17 cellular contexts compared by ENCODE assay signal in genomic region chr4:55157559-55158277, GRCh38. TPM values are rescaled to one million over a fixed set of nuclear protein-coding genes. Genes with fewer than 3 reads are reported as not detected.
DNase-seq lines count a peak whose midpoint lies in the region; ATAC-seq, FAIRE-seq and TF ChIP-seq lines count a peak whose summit lies in the region.
"Had no signal": no experiment of that assay in that cellular context is flagged by ENCODE, and none has a peak within 500 bp of the region (broad histone marks: within the 10 kb centered on the region; RNA-seq: fewer than 3 reads in every experiment).

No MANE protein-coding gene starts in this region.

- H2BK12ac ChIP-seq in H1 (ENCODE audit: low read depth, low read length) = no peak overlapping the region
- no peak overlapping the region for H2BK12ac ChIP-seq in mesenchymal stem cell (ENCODE audit: low read length in 2 of 2)

- H3K9me3 Mint-ChIP-seq in activated naive CD8-positive, alpha-beta T cell treated with anti-CD3 and anti-CD28 coated beads for 36 hours = peaks cover 3% of the 10 kb centered on the region
- H3K9me3 Mint-ChIP-seq in activated naive CD8-positive, alpha-beta T cell treated with anti-CD3 and anti-CD28 coated beads, Interleukin-2, amount 50 U/mL, for 24 hours = peaks cover 7% of the 10 kb centered on the region

- no peaks in the 10 kb centered on the region for H3K36me3 Mint-ChIP-seq in activated naive CD8-positive, alpha-beta T cell treated with anti-CD3 and anti-CD28 coated beads for 36 hours
- no peaks in the 10 kb centered on the region for H3K36me3 Mint-ChIP-seq in activated naive CD8-positive, alpha-beta T cell treated with anti-CD3 and anti-CD28 coated beads, Interleukin-2, amount 50 U/mL, for 24 hours (ENCODE audit: low read depth)

- no peaks in the 10 kb centered on the region for H4K20me1 ChIP-seq in H1 (replicated peaks in 1 of 2; ENCODE audit: control insufficient read depth in 1 of 2, insufficient read depth in 2 of 2, low read length in 2 of 2)

- H3K79me2 ChIP-seq in H1 (ENCODE audit: control insufficient read depth in 1 of 2, insufficient read depth in 2 of 2, low read length in 2 of 2) = no peaks in the 10 kb centered on the region

- FAIRE-seq in H1 (lab: Jason Lieb, UNC) = no peak
- FAIRE-seq: colon, small intestine had no signal

- H3K27ac ChIP-seq in H1 (ENCODE audit: low read depth, low read length) = no peak overlapping the region
- H3K27ac ChIP-seq in thoracic aorta = no peak overlapping the region
- H3K27ac ChIP-seq in mesenchymal stem cell (ENCODE audit: low read length, poor library complexity, severe bottlenecking) = no peak overlapping the region
- H3K27ac ChIP-seq: gastroesophageal sphincter had no signal

- H4K5ac ChIP-seq in H1 (ENCODE audit: insufficient read length, low read depth, low read length) = no peak overlapping the region

- H3K4me3 ChIP-seq in H1 (ENCODE audit: extremely low read depth in 1 of 4, insufficient read depth in 2 of 4, low read depth in 3 of 4, low read length in 4 of 4) (no peak overlapping the region), thoracic aorta (peak overlapping the region; percentile 27), mesenchymal stem cell (ENCODE audit: insufficient read depth in 1 of 2, low read depth in 1 of 2, low read length in 2 of 2) (peak overlapping the region in 1 of 2 experiments; percentile 65)

- peak overlapping the region; percentile 77 for H2AFZ ChIP-seq in H1 (ENCODE audit: low read length)
- no peak overlapping the region for H2AFZ ChIP-seq in mesenchymal stem cell (ENCODE audit: low read depth, low read length)

- H3K23me2 ChIP-seq in H1 (ENCODE audit: low read depth, low read length) = no peaks in the 10 kb centered on the region

- no peak overlapping the region for H2BK5ac ChIP-seq in H1 (ENCODE audit: low read depth, low read length)
- no peak overlapping the region for H2BK5ac ChIP-seq in mesenchymal stem cell (ENCODE audit: low read depth, low read length, poor library complexity, severe bottlenecking)

- peaks cover 57% of the 10 kb centered on the region for H3K27me3 Mint-ChIP-seq in activated naive CD8-positive, alpha-beta T cell treated with anti-CD3 and anti-CD28 coated beads for 36 hours
- peaks cover 29% of the 10 kb centered on the region for H3K27me3 Mint-ChIP-seq in activated naive CD8-positive, alpha-beta T cell treated with anti-CD3 and anti-CD28 coated beads, Interleukin-2, amount 50 U/mL, for 24 hours

- H3K9ac ChIP-seq in H1 (replicated peaks in 1 of 4; ENCODE audit: extremely low read depth in 1 of 4, low read depth in 3 of 4, low read length in 3 of 4) = no peak overlapping the region
- no peak overlapping the region for H3K9ac ChIP-seq in mesenchymal stem cell (ENCODE audit: low read length)

- H2BK120ac ChIP-seq in H1 (replicated peaks; ENCODE audit: low read depth, low read length) (no peak overlapping the region), mesenchymal stem cell (ENCODE audit: low read depth, low read length) (no peak overlapping the region)

- POLR2A ChIA-PET in H1 (lab: Charles Lee; ENCODE audit: partially characterized antibody) = no interaction called here

- H2BK20ac ChIP-seq in H1 (ENCODE audit: low read length) = no peak overlapping the region

- no peak for TF ChIP-seq POLR2A in H1 (IDR thresholded peaks at IDR 0.05; ENCODE audit: control extremely low read depth in 1 of 2, low read depth in 2 of 2, low read length in 2 of 2)

- H3K27me3 ChIP-seq in H1 (replicated peaks in 1 of 4; ENCODE audit: control insufficient read depth in 3 of 4, extremely low read depth in 1 of 4, insufficient read depth in 3 of 4, low read length in 3 of 4) (peaks cover 0 to 1% (median 0%) of the 10 kb centered on the region in 4 experiments; a peak in 1 of 7 replicates), thoracic aorta (replicated peaks; ENCODE audit: insufficient read depth) (no peaks in the 10 kb centered on the region), mesenchymal stem cell (ENCODE audit: control insufficient read depth in 1 of 2, insufficient read depth in 1 of 2, low read length in 2 of 2) (peaks cover 0 to 15% of the 10 kb centered on the region in 2 experiments)

- H4K8ac ChIP-seq in H1 (ENCODE audit: extremely low read depth, insufficient read depth, low read length) = peak overlapping the region; percentile 86; the same call in 1 of the 2 replicates
- no peak overlapping the region for H4K8ac ChIP-seq in mesenchymal stem cell (ENCODE audit: low read length)

- ATAC-seq in activated naive CD8-positive, alpha-beta T cell treated with anti-CD3 and anti-CD28 coated beads, Interleukin-2, amount 50 U/mL, for 24 hours = no peak
- ATAC-seq in thoracic aorta (ENCODE audit: insufficient number of reproducible peaks, low FRiP score, low read depth) = no peak
- ATAC-seq: gastroesophageal sphincter, left lobe of liver had no signal

- no peak overlapping the region for H3K56ac ChIP-seq in H1 (replicated peaks; ENCODE audit: insufficient read length, low read depth, low read length)

- H3K27ac Mint-ChIP-seq in activated naive CD8-positive, alpha-beta T cell treated with anti-CD3 and anti-CD28 coated beads for 36 hours = no peak overlapping the region
- no peak overlapping the region for H3K27ac Mint-ChIP-seq in activated naive CD8-positive, alpha-beta T cell treated with anti-CD3 and anti-CD28 coated beads, Interleukin-2, amount 50 U/mL, for 24 hours
- H3K27ac Mint-ChIP-seq: nephron progenitor cell had no signal

- no peak overlapping the region for H3K4ac ChIP-seq in H1 (replicated peaks; ENCODE audit: insufficient read length, low read depth, low read length)
- no peak overlapping the region for H3K4ac ChIP-seq in mesenchymal stem cell (ENCODE audit: low read depth in 1 of 2, low read length in 2 of 2)

- no peak overlapping the region for H2AK5ac ChIP-seq in H1 (ENCODE audit: low read depth, low read length)
- no peak overlapping the region for H2AK5ac ChIP-seq in mesenchymal stem cell (ENCODE audit: low read length, severe bottlenecking)

- H3K4me1 ChIP-seq in H1 (replicated peaks in 1 of 4; ENCODE audit: control insufficient read depth in 3 of 4, insufficient read depth in 4 of 4, low read length in 3 of 4) = peaks cover 0 to 2% (median 0%) of the 10 kb centered on the region in 4 experiments; a peak in 1 of 7 replicates
- H3K4me1 ChIP-seq in thoracic aorta (ENCODE audit: control insufficient read depth in 1 of 2, low read depth in 2 of 2) = no peaks in the 10 kb centered on the region
- no peaks in the 10 kb centered on the region for H3K4me1 ChIP-seq in mesenchymal stem cell (ENCODE audit: control insufficient read depth, insufficient read depth, low read depth, low read length)
- H3K4me1 ChIP-seq: Caco-2 had no signal

- H3K79me1 ChIP-seq in H1 (ENCODE audit: low read depth, low read length) (no peaks in the 10 kb centered on the region), mesenchymal stem cell (replicated peaks; ENCODE audit: low read length, poor library complexity, severe bottlenecking) (no peaks in the 10 kb centered on the region)

- peaks cover 3% of the 10 kb centered on the region for H3K4me1 Mint-ChIP-seq in activated naive CD8-positive, alpha-beta T cell treated with anti-CD3 and anti-CD28 coated beads for 36 hours
- no peaks in the 10 kb centered on the region for H3K4me1 Mint-ChIP-seq in activated naive CD8-positive, alpha-beta T cell treated with anti-CD3 and anti-CD28 coated beads, Interleukin-2, amount 50 U/mL, for 24 hours
- H3K4me1 Mint-ChIP-seq: nephron progenitor cell had no signal

- H3K23ac ChIP-seq in H1 (ENCODE audit: insufficient read length) (no peak overlapping the region), mesenchymal stem cell (ENCODE audit: low read length in 2 of 2) (no peak overlapping the region)

- 0 out of 2 replicates have a peak overlapping the region, but pooled peaks have one; percentile 47 for H2BK15ac ChIP-seq in H1 (ENCODE audit: low read length)
- H2BK15ac ChIP-seq in mesenchymal stem cell (ENCODE audit: low read depth, poor library complexity, severe bottlenecking) = no peak overlapping the region

- CTCF ChIA-PET in H1 (lab: Charles Lee; ENCODE audit: partially characterized antibody) = interaction anchor here (1.0 to 4.5 kb wide), 2 partner anchors 19 to 27 kb away, joined by 3 to 25 read pairs; no protein-coding TSS in a partner anchor

- H3K9me3 ChIP-seq in H1 (ENCODE audit: insufficient read depth in 2 of 2, low read depth in 1 of 2, low read length in 1 of 2) (no peaks in the 10 kb centered on the region), thoracic aorta (no peaks in the 10 kb centered on the region), mesenchymal stem cell (ENCODE audit: control insufficient read depth, low read length) (no peaks in the 10 kb centered on the region)
- H3K9me3 ChIP-seq: Caco-2 had no signal

- TF ChIP-seq CTCF in H1 (IDR thresholded peaks at IDR 0.05; ENCODE audit: control extremely low read depth in 1 of 3, insufficient read depth in 1 of 3, low read depth in 1 of 3, low read length in 3 of 3) = no peak
- no peak for TF ChIP-seq CTCF in thoracic aorta (IDR thresholded peaks at IDR 0.05)

- H3K14ac ChIP-seq in H1 (ENCODE audit: insufficient read length) (no peak overlapping the region), mesenchymal stem cell (ENCODE audit: low read length in 2 of 2) (no peak overlapping the region)

- TF ChIP-seq EP300 in H1 (IDR thresholded peaks at IDR 0.05; ENCODE audit: borderline replicate concordance in 1 of 2, low read depth in 2 of 2, low read length in 2 of 2) = no peak

- H4K91ac ChIP-seq in H1 (replicated peaks; ENCODE audit: insufficient read length, low read length) (peak overlapping the region; percentile 67), mesenchymal stem cell (ENCODE audit: low read length) (no peak overlapping the region)

- no peak overlapping the region for H3K18ac ChIP-seq in H1 (ENCODE audit: extremely low read depth, low read length)
- no peak overlapping the region for H3K18ac ChIP-seq in mesenchymal stem cell (ENCODE audit: low read depth in 1 of 2, low read length in 2 of 2)

- no peaks in the 10 kb centered on the region for H3K36me3 ChIP-seq in H1 (ENCODE audit: control insufficient read depth in 2 of 4, insufficient read depth in 4 of 4, low read length in 3 of 4)
- H3K36me3 ChIP-seq in thoracic aorta = no peaks in the 10 kb centered on the region
- no peaks in the 10 kb centered on the region for H3K36me3 ChIP-seq in mesenchymal stem cell (ENCODE audit: control insufficient read depth in 1 of 2, insufficient read depth in 2 of 2, low read depth in 1 of 2, low read length in 2 of 2)
- H3K36me3 ChIP-seq: gastroesophageal sphincter had no signal

- DNase-seq in activated naive CD8-positive, alpha-beta T cell treated with anti-CD3 and anti-CD28 coated beads for 36 hours = no peak
- no peak for DNase-seq in activated naive CD8-positive, alpha-beta T cell treated with anti-CD3 and anti-CD28 coated beads, Interleukin-2, amount 50 U/mL, for 24 hours
- DNase-seq in H1 (ENCODE audit: low read depth in 1 of 2, low spot score in 2 of 2) (peak in 1 of 2 experiments; percentile 55), islet precursor cell (peak; percentile 58), thoracic aorta (ENCODE audit: low spot score) (no peak), AML-193 (lab: John Stamatoyannopoulos, UW) (no peak), NCI-H1048 (lab: John Stamatoyannopoulos, UW) (no peak), mesenchymal stem cell (no peak)
- DNase-seq: activated naive CD4-positive, alpha-beta T cell treated with anti-CD3 and anti-CD28 coated beads, Interleukin-2, amount 50 U/mL, for 16 hours; Caco-2; NCI-H1105; NCI-H2227 treated with DMSO at 0.1 percent for 48 hours; nephron progenitor cell; small intestine had no signal

- peak overlapping the region in 1 of 2 experiments; percentile 36; a peak in 2 of 4 replicates for H3K4me2 ChIP-seq in H1 (ENCODE audit: insufficient read depth in 1 of 2, low read depth in 2 of 2, low read length in 2 of 2)
- no peak overlapping the region for H3K4me2 ChIP-seq in mesenchymal stem cell (ENCODE audit: low read length, poor library complexity, severe bottlenecking)

- WGBS in H1 (ENCODE audit: extremely low coverage in 1 of 2, insufficient coverage in 1 of 2, insufficient read length in 1 of 2, insufficient replicate concordance in 2 of 2, low coverage in 1 of 2, low lambda C conversion rate in 2 of 2, missing lambda C conversion rate in 1 of 2), 2 experiments = 88% methylated on average over 37 of the region's 45 CpGs; no CpG with 5 or more reads in 1 of the 2 experiments
- WGBS in mesenchymal stem cell = 96% methylated on average over 44 of the region's 45 CpGs

- no peak for TF ChIP-seq RAD21 in H1 (IDR thresholded peaks at IDR 0.05 in 1 of 2, conservative IDR thresholded peaks at IDR 0.05 in 1 of 2; ENCODE audit: low read depth in 2 of 2, low read length in 2 of 2)

- H3K4me3 Mint-ChIP-seq in activated naive CD8-positive, alpha-beta T cell treated with anti-CD3 and anti-CD28 coated beads for 36 hours = peak overlapping the region; percentile 32
- no peak overlapping the region for H3K4me3 Mint-ChIP-seq in activated naive CD8-positive, alpha-beta T cell treated with anti-CD3 and anti-CD28 coated beads, Interleukin-2, amount 50 U/mL, for 24 hours
- H3K4me3 Mint-ChIP-seq: nephron progenitor cell had no signal

RNA-seq across cellular contexts. Expression of gene KDR, which starts 32.3 kb away (rescaled TPM):
- total RNA-seq in activated naive CD8-positive, alpha-beta T cell treated with anti-CD3 and anti-CD28 coated beads for 36 hours = under 1 TPM; 0.08 to 0.12 TPM
- total RNA-seq in H1 (2021; fragmentation: NEBNext Ultra II Directional; extraction: Animal tissue kit (Norgen Biotek cat#: 25700)) = 98.1 and 106 TPM in 2 replicates
- 29.1 and 69.3 TPM in 2 replicates for polyA plus RNA-seq in H1 (2011; rRNA removed)
- polyA plus RNA-seq in H1 (2011; cell fraction: cytosol; rRNA removed) = 48.9 TPM
- 50.2 TPM for polyA plus RNA-seq in H1 (2011; cell fraction: nucleus; rRNA removed)
- polyA plus RNA-seq in H1 (2012, experiment 1 of 2) = 94.9 to 122 TPM (median 103 TPM) in 4 replicates
- polyA plus RNA-seq in H1 (2012, experiment 2 of 2) = 6.2 TPM
- polyA plus RNA-seq in H1 (2013, experiment 1 of 2) = 212 TPM
- 178 TPM for polyA plus RNA-seq in H1 (2013, experiment 2 of 2)
- polyA minus RNA-seq in H1 (2011; rRNA and poly(A)+ RNA removed) = 140 and 291 TPM in 2 replicates
- 70.8 TPM for polyA minus RNA-seq in H1 (2011; cell fraction: cytosol; rRNA and poly(A)+ RNA removed)
- polyA minus RNA-seq in H1 (2011; cell fraction: nucleus; rRNA and poly(A)+ RNA removed) = 87.0 TPM
- total RNA-seq in thoracic aorta = 10 to 100 TPM; 10.0 to 27.1 TPM
- polyA plus RNA-seq in mesenchymal stem cell (2013, experiment 1 of 2) = 1.7 TPM
- 1.5 TPM for polyA plus RNA-seq in mesenchymal stem cell (2013, experiment 2 of 2)
- total RNA-seq: Caco-2 had no signal

Comparison
In these comparisons a context has a peak if more than half of its experiments do, and no peak if none do; other contexts are left out.
1. RNA of gene KDR, which starts 32.3 kb away (total RNA-seq): 98.1 to 106 TPM in H1 and 10.0 to 27.1 TPM in thoracic aorta; 0.08 to 0.12 TPM in activated naive CD8-positive, alpha-beta T cell treated with anti-CD3 and anti-CD28 coated beads for 36 hours; every median in the first group is over 4 times any median in the second.